ENCODE assay signal across 34 cellular contexts in the genomic region with DNA sequence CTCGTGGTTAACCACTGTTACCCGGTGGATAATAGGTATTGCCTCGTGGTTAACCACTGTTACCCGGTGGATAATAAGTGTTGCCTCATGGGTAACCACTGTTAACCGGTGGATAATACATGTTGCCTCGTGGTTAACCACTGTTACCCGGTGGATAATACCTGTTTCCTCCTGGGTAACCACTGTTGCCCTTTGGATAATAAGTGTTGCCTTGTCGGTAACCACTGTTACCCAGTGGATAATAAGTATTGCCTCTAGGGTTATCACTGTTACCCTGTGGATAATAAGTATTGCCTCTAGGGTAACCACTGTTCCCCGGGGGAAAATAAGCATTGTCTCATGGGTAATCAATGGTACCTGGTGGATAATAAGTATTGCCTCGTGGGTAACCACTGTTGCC. TPM values are rescaled to one million over a fixed set of nuclear protein-coding genes. Genes with fewer than 3 reads are reported as not detected.
"Had no signal": no experiment of that assay in that cellular context is flagged by ENCODE, and none has a peak within 500 bp of the region (broad histone marks: within the 10 kb centered on the region; RNA-seq: fewer than 3 reads in every experiment).

No MANE protein-coding gene starts in this region.

- H3K4me1 Mint-ChIP-seq: activated naive CD4-positive, alpha-beta T cell treated with anti-CD3 and anti-CD28 coated beads, Interleukin-2, amount 50 U/mL, for 24 hours; activated naive CD8-positive, alpha-beta T cell treated with anti-CD3 and anti-CD28 coated beads, Interleukin-2, amount 10 ng/mL, durations not matched to agents 7 days and 5 days; central memory CD8-positive, alpha-beta T cell had no signal

- H3K9me3 ChIP-seq: ascending aorta, SJCRH30 had no signal

- H3K4me1 ChIP-seq: ascending aorta, SJCRH30 had no signal

- H3K4me3 ChIP-seq: ascending aorta, cardiac muscle cell, SJCRH30, SK-N-MC had no signal

- H3K9me3 Mint-ChIP-seq: activated naive CD4-positive, alpha-beta T cell treated with anti-CD3 and anti-CD28 coated beads, Interleukin-2, amount 50 U/mL, for 24 hours; central memory CD8-positive, alpha-beta T cell had no signal

- H3K27me3 Mint-ChIP-seq: activated naive CD4-positive, alpha-beta T cell treated with anti-CD3 and anti-CD28 coated beads, Interleukin-2, amount 50 U/mL, for 24 hours; activated naive CD8-positive, alpha-beta T cell treated with anti-CD3 and anti-CD28 coated beads, Interleukin-2, amount 10 ng/mL, durations not matched to agents 7 days and 5 days; activated T-cell treated with anti-CD3 and anti-CD28 coated beads, Interleukin-2, amount 50 U/mL, for 24 hours; central memory CD8-positive, alpha-beta T cell had no signal

- H3K4me3 Mint-ChIP-seq: activated CD8-positive, alpha-beta T cell treated with anti-CD3 and anti-CD28 coated beads, Interleukin-2, amount 10 ng/mL, durations not matched to agents 7 days and 5 days; activated naive CD4-positive, alpha-beta T cell treated with anti-CD3 and anti-CD28 coated beads, Interleukin-2, amount 50 U/mL, for 24 hours; activated naive CD8-positive, alpha-beta T cell treated with anti-CD3 and anti-CD28 coated beads, Interleukin-2, amount 10 ng/mL, durations not matched to agents 7 days and 5 days; activated T-cell treated with anti-CD3 and anti-CD28 coated beads, Interleukin-2, amount 50 U/mL, for 24 hours; central memory CD8-positive, alpha-beta T cell had no signal

- H3K27ac Mint-ChIP-seq: activated CD8-positive, alpha-beta T cell treated with anti-CD3 and anti-CD28 coated beads, Interleukin-2, amount 10 ng/mL, durations not matched to agents 7 days and 5 days; activated naive CD4-positive, alpha-beta T cell treated with anti-CD3 and anti-CD28 coated beads, Interleukin-2, amount 50 U/mL, for 24 hours; activated naive CD8-positive, alpha-beta T cell treated with anti-CD3 and anti-CD28 coated beads, Interleukin-2, amount 10 ng/mL, durations not matched to agents 7 days and 5 days; activated T-cell treated with anti-CD3 and anti-CD28 coated beads, Interleukin-2, amount 50 U/mL, for 24 hours; activated T-helper 2 cell treated with anti-CD3 and anti-CD28 coated beads, Interferon-gamma antibody, Interleukin-2, Interleukin-4, amounts not matched to agents 10 μg/mL and 5 μg/mL and 100 μg/mL, durations not matched to agents 14 hours and 24 hours and 36 hours had no signal

- H3K27me3 ChIP-seq: ascending aorta, cardiac muscle cell, SJCRH30 had no signal

- DNase-seq: activated CD4-positive, alpha-beta T cell treated with anti-CD3 and anti-CD28 coated beads for 1 hour; activated CD4-positive, alpha-beta T cell treated with anti-CD3 and anti-CD28 coated beads for 48 hours; activated CD4-positive, alpha-beta T cell treated with anti-CD3 and anti-CD28 coated beads, Interleukin-2, amount 50 U/mL, for 48 hours; activated CD4-positive, CD25-positive, alpha-beta regulatory T cell; activated CD8-positive, alpha-beta T cell treated with anti-CD3 and anti-CD28 coated beads, Interleukin-2, amount 10 ng/mL, durations not matched to agents 7 days and 5 days; activated gamma-delta T cell; activated naive CD4-positive, alpha-beta T cell treated with Interleukin-2 at 50 U/mL for 16 hours; activated naive CD8-positive, alpha-beta T cell treated with anti-CD3 and anti-CD28 coated beads, Interleukin-2, amount 10 ng/mL, durations not matched to agents 7 days and 5 days; activated T-cell treated with anti-CD3 and anti-CD28 coated beads, Interleukin-2, amount 50 U/mL, for 24 hours; amygdala; NCI-H1092; NCI-H1436 treated with DMSO at 0.1 percent for 48 hours; NCI-H1694 treated with DMSO at 0.1 percent for 48 hours; NCI-H2029 treated with DMSO at 0.1 percent for 48 hours; NCI-H2171 treated with DMSO at 0.1 percent for 48 hours; NCI-H226; NCI-H446 treated with DMSO at 0.1 percent for 48 hours; NCI-H524; SHP77; SJCRH30; T1000; WERI-Rb-1 had no signal

- H3K27ac ChIP-seq: ascending aorta, cardiac muscle cell, SJCRH30, SK-N-MC, WERI-Rb-1 had no signal

- H3K36me3 ChIP-seq: ascending aorta, cardiac muscle cell, SJCRH30, WERI-Rb-1 had no signal

- H3K36me3 Mint-ChIP-seq: activated naive CD4-positive, alpha-beta T cell treated with anti-CD3 and anti-CD28 coated beads, Interleukin-2, amount 50 U/mL, for 24 hours; activated naive CD8-positive, alpha-beta T cell treated with anti-CD3 and anti-CD28 coated beads, Interleukin-2, amount 10 ng/mL, durations not matched to agents 7 days and 5 days had no signal

RNA-seq across cellular contexts. Expression of gene NXPE4, which starts 15.0 kb away (rescaled TPM):
- total RNA-seq: activated CD8-positive, alpha-beta T cell treated with anti-CD3 and anti-CD28 coated beads, Interleukin-2, amount 10 ng/mL, durations not matched to agents 7 days and 5 days; activated naive CD8-positive, alpha-beta T cell treated with anti-CD3 and anti-CD28 coated beads, Interleukin-2, amount 10 ng/mL, durations not matched to agents 7 days and 5 days; activated T-helper 2 cell treated with anti-CD3 and anti-CD28 coated beads, Interferon-gamma antibody, Interleukin-2, Interleukin-4, amounts not matched to agents 10 μg/mL and 5 μg/mL and 100 μg/mL, durations not matched to agents 14 hours and 24 hours and 36 hours; ascending aorta; cardiac muscle cell; chondrocyte; MCF 10A; RPMI7951; SJCRH30; T-helper 1 cell treated with Interleukin-12 subunit alpha and Interleukin-12 subunit beta and Interleukin-4 antibody, amounts not matched to agents 30 ng/mL and 1 ng/mL, for 36 hours; T-helper 2 cell treated with Interferon-gamma antibody and Interleukin-4, amounts not matched to agents 100 ng/mL and 5 ng/mL, for 36 hours had no signal
- polyA plus RNA-seq: cardiac muscle cell had no signal

RNA-seq across cellular contexts. Expression of gene NXPE1, which starts 50.9 kb away (rescaled TPM):
- total RNA-seq: activated CD8-positive, alpha-beta T cell treated with anti-CD3 and anti-CD28 coated beads, Interleukin-2, amount 10 ng/mL, durations not matched to agents 7 days and 5 days; activated naive CD8-positive, alpha-beta T cell treated with anti-CD3 and anti-CD28 coated beads, Interleukin-2, amount 10 ng/mL, durations not matched to agents 7 days and 5 days; activated T-helper 2 cell treated with anti-CD3 and anti-CD28 coated beads, Interferon-gamma antibody, Interleukin-2, Interleukin-4, amounts not matched to agents 10 μg/mL and 5 μg/mL and 100 μg/mL, durations not matched to agents 14 hours and 24 hours and 36 hours; ascending aorta; cardiac muscle cell; chondrocyte; MCF 10A; RPMI7951; SJCRH30; T-helper 1 cell treated with Interleukin-12 subunit alpha and Interleukin-12 subunit beta and Interleukin-4 antibody, amounts not matched to agents 30 ng/mL and 1 ng/mL, for 36 hours; T-helper 2 cell treated with Interferon-gamma antibody and Interleukin-4, amounts not matched to agents 100 ng/mL and 5 ng/mL, for 36 hours had no signal
- polyA plus RNA-seq: adipose tissue, cardiac muscle cell had no signal
